In the genomic region with DNA sequence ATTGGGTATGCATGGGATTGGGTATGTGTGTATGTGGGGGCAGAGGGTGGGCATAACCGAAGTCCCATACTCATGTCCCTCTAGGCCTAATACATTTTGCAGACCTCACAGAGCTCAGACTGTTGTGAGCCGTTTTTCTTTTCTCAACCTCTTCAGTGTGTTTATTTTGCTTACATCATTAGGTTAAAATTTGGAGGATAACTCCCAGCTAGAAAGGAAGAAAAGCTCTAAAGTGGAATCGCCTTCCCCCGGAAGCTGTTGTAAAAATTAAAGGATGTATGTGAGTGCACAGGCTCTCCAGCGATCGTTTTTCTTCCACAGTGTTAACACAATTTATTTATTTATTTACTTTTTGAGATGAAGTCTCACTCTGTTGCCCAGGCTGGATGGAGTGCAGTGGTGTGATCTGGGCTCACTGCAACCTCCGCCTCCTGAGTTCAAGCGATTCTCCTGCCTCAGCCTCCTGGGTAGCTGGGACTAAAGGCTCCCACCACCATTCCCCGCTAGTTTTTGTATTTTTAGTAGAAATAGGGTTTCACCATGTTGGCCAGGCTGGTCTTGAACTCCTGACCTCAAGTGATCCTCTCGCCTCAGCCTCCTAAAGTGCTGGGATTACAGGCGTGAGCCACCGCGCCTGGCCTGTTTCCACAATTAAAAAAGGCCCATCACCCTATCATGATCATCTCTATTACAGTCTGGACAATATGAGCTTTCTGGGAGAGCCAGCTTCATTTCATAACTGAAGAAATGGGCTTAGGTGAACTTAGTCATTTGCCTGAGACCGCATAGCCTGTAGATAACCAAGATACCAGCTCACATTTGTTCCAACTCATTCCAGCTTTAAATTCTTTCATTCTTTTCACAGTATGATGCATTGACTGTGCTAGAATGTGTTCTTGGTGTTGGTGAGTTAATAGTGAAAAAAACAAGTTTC, we compare ENCODE assay signal across 9 cellular contexts. TPM values are rescaled to one million over a fixed set of nuclear protein-coding genes. Genes with fewer than 3 reads are reported as not detected.
DNase-seq lines count a peak whose midpoint lies in the region; ATAC-seq, FAIRE-seq and TF ChIP-seq lines count a peak whose summit lies in the region.
"Had no signal": no experiment of that assay in that cellular context is flagged by ENCODE, and none has a peak within 500 bp of the region (broad histone marks: within the 10 kb centered on the region; RNA-seq: fewer than 3 reads in every experiment).

No MANE protein-coding gene starts in this region.

- TF ChIP-seq CTCF in Caco-2 (IDR thresholded peaks at IDR 0.05; ENCODE audit: insufficient read depth in 1 of 2, low read depth in 1 of 2, low read length in 1 of 2, severe bottlenecking in 1 of 2, unreplicated experiment in 1 of 2): no peak
- TF ChIP-seq CTCF in pancreas (IDR thresholded peaks at IDR 0.05): no peak

- H3K4me3 Mint-ChIP-seq in Caco-2 (ENCODE audit: unreplicated experiment): peak overlapping the region; percentile 95
- H3K4me3 Mint-ChIP-seq in activated naive CD8-positive, alpha-beta T cell treated with anti-CD3 and anti-CD28 coated beads, Interleukin-2, amount 10 ng/mL, durations not matched to agents 7 days and 5 days: peak overlapping the region; percentile 87
- H3K4me3 Mint-ChIP-seq in naive thymus-derived CD4-positive, alpha-beta T cell: peak overlapping the region; percentile 56 to 99 (median 94)

- H3K27me3 Mint-ChIP-seq in Caco-2 (ENCODE audit: insufficient read depth, unreplicated experiment): no peaks in the 10 kb centered on the region
- no peaks in the 10 kb centered on the region for H3K27me3 Mint-ChIP-seq in activated naive CD8-positive, alpha-beta T cell treated with anti-CD3 and anti-CD28 coated beads, Interleukin-2, amount 10 ng/mL, durations not matched to agents 7 days and 5 days
- peaks cover 0 to 2% (median 0%) of the 10 kb centered on the region in 5 donors for H3K27me3 Mint-ChIP-seq in naive thymus-derived CD4-positive, alpha-beta T cell

- H3K36me3 Mint-ChIP-seq in Caco-2 (ENCODE audit: insufficient read depth, unreplicated experiment): peaks cover 12% of the 10 kb centered on the region
- H3K36me3 Mint-ChIP-seq in activated naive CD8-positive, alpha-beta T cell treated with anti-CD3 and anti-CD28 coated beads, Interleukin-2, amount 10 ng/mL, durations not matched to agents 7 days and 5 days: peaks cover 8% of the 10 kb centered on the region
- peaks cover 0 to 3% (median 0%) of the 10 kb centered on the region in 5 donors for H3K36me3 Mint-ChIP-seq in naive thymus-derived CD4-positive, alpha-beta T cell

- H3K27ac ChIP-seq in HUES64 (ENCODE audit: low read depth, low read length) (no peak overlapping the region), pancreas (no peak overlapping the region)
- peak overlapping the region; percentile 90 for H3K27ac ChIP-seq in naive thymus-derived CD4-positive, alpha-beta T cell (ENCODE audit: low read depth, low read length)

- CTCF ChIA-PET in Caco-2 (lab: Charles Lee): interaction anchor here (1.1 kb wide), 1 partner anchor 35 kb away, joined by 3 read pairs; the partner anchor contains the start of gene PURB
- CTCF ChIA-PET in naive thymus-derived CD4-positive, alpha-beta T cell (lab: Charles Lee): interaction anchor here (0.6 to 1.7 kb wide), 6 partner anchors 9 to 286 kb away, joined by 3 to 8 read pairs (median 3); no protein-coding TSS in a partner anchor

- FAIRE-seq in pancreas (lab: Jason Lieb, UNC): no peak

- POLR2A ChIA-PET in Caco-2 (lab: Charles Lee): interaction anchor here (0.6 to 1.5 kb wide), 3 partner anchors 36 to 281 kb away, joined by 3 to 7 read pairs (median 4); partner anchors contain the start of genes DDX56 and PURB
- POLR2A ChIA-PET in activated naive CD8-positive, alpha-beta T cell treated with anti-CD3 and anti-CD28 coated beads, Interleukin-2, amount 10 ng/mL, durations not matched to agents 7 days and 5 days (lab: Charles Lee): interaction anchor here (0.6 to 4.8 kb wide), 21 partner anchors 8 to 276 kb away, joined by 3 to 98 read pairs (median 6); partner anchors contain the start of genes DDX56, PPIA, PURB and TBRG4
- POLR2A ChIA-PET in naive thymus-derived CD4-positive, alpha-beta T cell (lab: Charles Lee): interaction anchor here (0.6 to 5.7 kb wide), 11 partner anchors 8 to 277 kb away, joined by 3 to 60 read pairs (median 10); partner anchors contain the start of genes DDX56, OGDH, PPIA and PURB

- no peak for ATAC-seq in activated naive CD8-positive, alpha-beta T cell treated with anti-CD3 and anti-CD28 coated beads, Interleukin-2, amount 10 ng/mL, durations not matched to agents 7 days and 5 days (ENCODE audit: low read depth)
- ATAC-seq in naive thymus-derived CD4-positive, alpha-beta T cell: no peak
- ATAC-seq in GM19023 (IDR thresholded peaks at IDR 0.05; ENCODE audit: unreplicated experiment) (no peak), pancreas (no peak)

- H3K9me3 Mint-ChIP-seq in Caco-2 (ENCODE audit: unreplicated experiment): no peaks in the 10 kb centered on the region
- no peaks in the 10 kb centered on the region for H3K9me3 Mint-ChIP-seq in activated naive CD8-positive, alpha-beta T cell treated with anti-CD3 and anti-CD28 coated beads, Interleukin-2, amount 10 ng/mL, durations not matched to agents 7 days and 5 days
- peaks cover 0 to 2% (median 0%) of the 10 kb centered on the region in 11 donors for H3K9me3 Mint-ChIP-seq in naive thymus-derived CD4-positive, alpha-beta T cell

- intact Hi-C loops in Caco-2 (cut with micrococcal nuclease; ENCODE audit: unreplicated experiment): loop anchor here (2.0 to 5.0 kb wide), 4 partner anchors 35 to 267 kb away; partner anchors contain the start of genes PURB and TMED4
- intact Hi-C loops in naive thymus-derived CD4-positive, alpha-beta T cell (cut with micrococcal nuclease): loop anchor here (2.0 to 5.0 kb wide), 6 partner anchors 128 to 923 kb away; partner anchors contain the start of genes DBNL (in 1 of the 2), MYO1G (in 1 of the 2), NUDCD3 (in 1 of the 2) and UBE2D4 (in 1 of the 2)
- intact Hi-C loops in pancreas (cut with DNase I): loop anchor here in 1 of 3 donors (10.0 kb wide), 1 partner anchor 285 kb away; no protein-coding TSS in a partner anchor

- H3K36me3 ChIP-seq in Caco-2 (ENCODE audit: control insufficient read depth, insufficient read depth, low read length) (no peaks in the 10 kb centered on the region), HUES64 (ENCODE audit: insufficient read depth, low read length) (no peaks in the 10 kb centered on the region), pancreas (no peaks in the 10 kb centered on the region)
- H3K36me3 ChIP-seq in naive thymus-derived CD4-positive, alpha-beta T cell (ENCODE audit: control insufficient read depth in 2 of 3, insufficient read depth in 3 of 3, low read length in 3 of 3): no peaks in the 10 kb centered on the region

- H3K4me1 ChIP-seq in Caco-2: no peaks in the 10 kb centered on the region
- H3K4me1 ChIP-seq in HUES64 (ENCODE audit: insufficient read depth, low read length): peaks cover 8% of the 10 kb centered on the region; the same call in 1 of the 2 replicates
- H3K4me1 ChIP-seq in naive thymus-derived CD4-positive, alpha-beta T cell (ENCODE audit: control insufficient read depth in 2 of 2, insufficient read depth in 2 of 2, low read length in 2 of 2): peaks cover 0 to 10% of the 10 kb centered on the region in 2 donors
- H3K4me1 ChIP-seq in pancreas: peaks cover 0 to 22% (median 17%) of the 10 kb centered on the region in 3 donors

- H3K4me3 ChIP-seq in Caco-2 (ENCODE audit: low read depth, low read length) (peak overlapping the region; percentile 64), HUES64 (ENCODE audit: low read length) (peak overlapping the region; percentile 72), pancreas (no peak overlapping the region)
- H3K4me3 ChIP-seq in naive thymus-derived CD4-positive, alpha-beta T cell (ENCODE audit: low read length): no peak overlapping the region

- H3K27ac Mint-ChIP-seq in Caco-2 (ENCODE audit: unreplicated experiment): peak overlapping the region; percentile 99
- H3K27ac Mint-ChIP-seq in activated naive CD8-positive, alpha-beta T cell treated with anti-CD3 and anti-CD28 coated beads, Interleukin-2, amount 10 ng/mL, durations not matched to agents 7 days and 5 days: peak overlapping the region; percentile 97
- peak overlapping the region; percentile 73 to 99 (median 98) for H3K27ac Mint-ChIP-seq in naive thymus-derived CD4-positive, alpha-beta T cell

- no TSS peak for BruUV-seq in Caco-2 (replicated peaks; lab: Mats Ljungman, UMichigan)

- H3K9me3 ChIP-seq in Caco-2 (no peaks in the 10 kb centered on the region), HUES64 (ENCODE audit: insufficient read depth, low read depth, low read length) (no peaks in the 10 kb centered on the region), pancreas (no peaks in the 10 kb centered on the region)
- no peaks in the 10 kb centered on the region for H3K9me3 ChIP-seq in naive thymus-derived CD4-positive, alpha-beta T cell (ENCODE audit: control insufficient read depth in 2 of 3, low read length in 3 of 3)

- H3K27me3 ChIP-seq in Caco-2 (replicated peaks; ENCODE audit: control insufficient read depth, insufficient read depth, low read length) (no peaks in the 10 kb centered on the region), HUES64 (ENCODE audit: insufficient read depth, low read length) (no peaks in the 10 kb centered on the region), pancreas (no peaks in the 10 kb centered on the region)
- no peaks in the 10 kb centered on the region for H3K27me3 ChIP-seq in naive thymus-derived CD4-positive, alpha-beta T cell (ENCODE audit: control insufficient read depth in 2 of 2, insufficient read depth in 2 of 2, low read length in 2 of 2)

- H3K9ac ChIP-seq in HUES64 (ENCODE audit: low read depth, low read length): peak overlapping the region; percentile 93; the same call in 1 of the 2 replicates

- no peak for DNase-seq in Caco-2
- DNase-seq in activated naive CD8-positive, alpha-beta T cell treated with anti-CD3 and anti-CD28 coated beads, Interleukin-2, amount 10 ng/mL, durations not matched to agents 7 days and 5 days: no peak
- no peak for DNase-seq in naive thymus-derived CD4-positive, alpha-beta T cell
- no peak for DNase-seq in NCI-H2081 treated with DMSO at 0.1 percent for 48 hours (lab: John Stamatoyannopoulos, UW)
- no peak for DNase-seq in T-helper 9 cell
- no peak for DNase-seq in pancreas
- DNase-seq: kidney glomerular epithelial cell had no signal

- H3K4me1 Mint-ChIP-seq in Caco-2 (ENCODE audit: low read depth, unreplicated experiment): peaks cover 10% of the 10 kb centered on the region
- H3K4me1 Mint-ChIP-seq in activated naive CD8-positive, alpha-beta T cell treated with anti-CD3 and anti-CD28 coated beads, Interleukin-2, amount 10 ng/mL, durations not matched to agents 7 days and 5 days: peaks cover 29% of the 10 kb centered on the region
- peaks cover 17 to 54% (median 23%) of the 10 kb centered on the region in 7 donors for H3K4me1 Mint-ChIP-seq in naive thymus-derived CD4-positive, alpha-beta T cell

- WGBS in HUES64: 86% methylated on average over 11 of the region's 14 CpGs
- 74 to 77% methylated on average over 14 of the region's 14 CpGs for WGBS in pancreas, 2 donors

RNA-seq across cellular contexts. Expression of gene H2AZ2, which starts 1.7 kb away (rescaled TPM):
- 196 and 244 TPM in 2 replicates for total RNA-seq in Caco-2 (2022)
- polyA plus RNA-seq in HUES64 (2013, experiment 1 of 2): 157 TPM
- 193 TPM for polyA plus RNA-seq in HUES64 (2013, experiment 2 of 2)
- total RNA-seq in activated naive CD8-positive, alpha-beta T cell treated with anti-CD3 and anti-CD28 coated beads, Interleukin-2, amount 10 ng/mL, durations not matched to agents 7 days and 5 days: 100 to 1,000 TPM; 359 to 368 TPM
- total RNA-seq in naive thymus-derived CD4-positive, alpha-beta T cell: 100 to 1,000 TPM; 141 to 284 (median 143) TPM
- polyA plus RNA-seq in naive thymus-derived CD4-positive, alpha-beta T cell: 100 to 1,000 TPM; 202 to 252 TPM
- 10 to 100 TPM; 37.8 to 83.0 (median 56.1) TPM for total RNA-seq in pancreas
- 10 to 100 TPM; 45.1 to 56.4 TPM for polyA plus RNA-seq in pancreas

RNA-seq across cellular contexts. Expression of gene PURB, which starts 35.8 kb away (rescaled TPM):
- total RNA-seq in Caco-2 (2022) (25.1 and 26.3 TPM in 2 replicates), pancreas (10 to 100 TPM in 2 of 6 donors, 1 to 10 TPM in 4; 6.6 to 14.7 (median 8.6) TPM)
- 11.5 TPM for polyA plus RNA-seq in HUES64 (2013, experiment 1 of 2)
- 12.6 TPM for polyA plus RNA-seq in HUES64 (2013, experiment 2 of 2)
- 10 to 100 TPM; 34.8 to 35.6 TPM for total RNA-seq in activated naive CD8-positive, alpha-beta T cell treated with anti-CD3 and anti-CD28 coated beads, Interleukin-2, amount 10 ng/mL, durations not matched to agents 7 days and 5 days
- 10 to 100 TPM; 16.5 to 30.5 (median 23.3) TPM for total RNA-seq in naive thymus-derived CD4-positive, alpha-beta T cell
- 1 to 10 TPM; 1.7 to 2.8 TPM for polyA plus RNA-seq in naive thymus-derived CD4-positive, alpha-beta T cell
- polyA plus RNA-seq in pancreas: 1 to 10 TPM; 3.6 to 8.0 TPM

RNA-seq across cellular contexts. Expression of gene PPIA, which starts 53.1 kb away (rescaled TPM):
- total RNA-seq in Caco-2 (2022): 2,104 and 2,207 TPM in 2 replicates
- polyA plus RNA-seq in HUES64 (2013, experiment 1 of 2): 3,059 TPM
- polyA plus RNA-seq in HUES64 (2013, experiment 2 of 2): 3,012 TPM
- 1,000 to 10,000 TPM; 1,658 to 1,692 TPM for total RNA-seq in activated naive CD8-positive, alpha-beta T cell treated with anti-CD3 and anti-CD28 coated beads, Interleukin-2, amount 10 ng/mL, durations not matched to agents 7 days and 5 days
- total RNA-seq in naive thymus-derived CD4-positive, alpha-beta T cell: 1,000 to 10,000 TPM in 1 of 5 experiments, 100 to 1,000 TPM in 4; 535 to 1,748 (median 620) TPM
- polyA plus RNA-seq in naive thymus-derived CD4-positive, alpha-beta T cell: 1,000 to 10,000 TPM; 3,113 to 3,303 TPM
- 100 to 1,000 TPM; 281 to 533 (median 512) TPM for total RNA-seq in pancreas
- polyA plus RNA-seq in pancreas: 1,000 to 10,000 TPM; 1,017 to 1,024 TPM

Comparison
In these comparisons a context has a peak if more than half of its experiments do, and no peak if none do; other contexts are left out.
1. H3K4me3 ChIP-seq: peak in Caco-2 (single experiment) and HUES64 (single experiment); none in naive thymus-derived CD4-positive, alpha-beta T cell (single experiment) and pancreas (0 of 4).
2. Peak in every context shown above with its lines, with median percentiles within 50 percentile points of each other: H3K27ac Mint-ChIP-seq and H3K4me3 Mint-ChIP-seq.